Comparison of ENCODE assay signal across 1 cellular context in the genomic region with DNA sequence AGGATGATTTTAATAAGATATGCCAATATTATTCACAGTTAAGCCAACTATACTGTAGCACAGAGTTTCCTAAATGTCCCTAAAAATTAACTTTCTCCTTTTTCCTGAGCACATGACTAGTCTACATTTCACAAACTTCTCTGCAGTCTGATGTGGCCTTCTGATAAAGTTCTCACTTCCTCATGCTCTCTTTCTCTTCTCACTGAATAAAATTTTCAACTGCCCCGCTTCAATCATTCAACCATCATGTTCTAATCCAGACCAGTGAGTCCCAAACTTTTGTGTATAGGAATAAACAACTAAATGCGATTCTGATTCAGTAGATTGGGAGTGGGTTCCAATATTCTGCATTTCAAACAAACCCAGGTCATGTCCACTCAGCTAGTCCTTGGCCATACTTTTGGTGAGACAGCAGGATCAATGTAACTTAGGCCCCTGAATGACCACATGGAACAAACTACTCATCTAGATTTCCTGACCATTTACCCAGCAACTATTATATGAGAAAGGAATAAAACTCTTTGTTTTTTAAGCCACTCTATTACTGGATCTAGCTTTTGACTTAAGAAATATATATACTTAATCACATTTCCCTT.
TF ChIP-seq lines count a peak whose summit lies in the region.

No MANE protein-coding gene starts in this region.

TF ChIP-seq in WTC11, 78 proteins besides CTCF, POLR2A, EP300 and RAD21 (continued from another document):
- TF ChIP-seq, protein P1, sequence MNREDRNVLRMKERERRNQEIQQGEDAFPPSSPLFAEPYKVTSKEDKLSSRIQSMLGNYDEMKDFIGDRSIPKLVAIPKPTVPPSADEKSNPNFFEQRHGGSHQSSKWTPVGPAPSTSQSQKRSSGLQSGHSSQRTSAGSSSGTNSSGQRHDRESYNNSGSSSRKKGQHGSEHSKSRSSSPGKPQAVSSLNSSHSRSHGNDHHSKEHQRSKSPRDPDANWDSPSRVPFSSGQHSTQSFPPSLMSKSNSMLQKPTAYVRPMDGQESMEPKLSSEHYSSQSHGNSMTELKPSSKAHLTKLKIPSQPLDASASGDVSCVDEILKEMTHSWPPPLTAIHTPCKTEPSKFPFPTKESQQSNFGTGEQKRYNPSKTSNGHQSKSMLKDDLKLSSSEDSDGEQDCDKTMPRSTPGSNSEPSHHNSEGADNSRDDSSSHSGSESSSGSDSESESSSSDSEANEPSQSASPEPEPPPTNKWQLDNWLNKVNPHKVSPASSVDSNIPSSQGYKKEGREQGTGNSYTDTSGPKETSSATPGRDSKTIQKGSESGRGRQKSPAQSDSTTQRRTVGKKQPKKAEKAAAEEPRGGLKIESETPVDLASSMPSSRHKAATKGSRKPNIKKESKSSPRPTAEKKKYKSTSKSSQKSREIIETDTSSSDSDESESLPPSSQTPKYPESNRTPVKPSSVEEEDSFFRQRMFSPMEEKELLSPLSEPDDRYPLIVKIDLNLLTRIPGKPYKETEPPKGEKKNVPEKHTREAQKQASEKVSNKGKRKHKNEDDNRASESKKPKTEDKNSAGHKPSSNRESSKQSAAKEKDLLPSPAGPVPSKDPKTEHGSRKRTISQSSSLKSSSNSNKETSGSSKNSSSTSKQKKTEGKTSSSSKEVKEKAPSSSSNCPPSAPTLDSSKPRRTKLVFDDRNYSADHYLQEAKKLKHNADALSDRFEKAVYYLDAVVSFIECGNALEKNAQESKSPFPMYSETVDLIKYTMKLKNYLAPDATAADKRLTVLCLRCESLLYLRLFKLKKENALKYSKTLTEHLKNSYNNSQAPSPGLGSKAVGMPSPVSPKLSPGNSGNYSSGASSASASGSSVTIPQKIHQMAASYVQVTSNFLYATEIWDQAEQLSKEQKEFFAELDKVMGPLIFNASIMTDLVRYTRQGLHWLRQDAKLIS (CRISPR knock-in tag; IDR thresholded peaks at IDR 0.05; ENCODE audit: borderline replicate concordance) = no peak
- TF ChIP-seq NR3C1 (CRISPR knock-in tag; conservative IDR thresholded peaks at IDR 0.05; ENCODE audit: low read depth) (no peak), ZNF121 (CRISPR knock-in tag; IDR thresholded peaks at IDR 0.05) (no peak), ZNF396 (CRISPR knock-in tag; IDR thresholded peaks at IDR 0.05; ENCODE audit: borderline replicate concordance) (no peak), SMAD4 (CRISPR knock-in tag; IDR thresholded peaks at IDR 0.05) (no peak), SMAD3 (CRISPR knock-in tag; IDR thresholded peaks at IDR 0.05; ENCODE audit: borderline replicate concordance) (no peak), FOXJ3 (CRISPR knock-in tag; IDR thresholded peaks at IDR 0.05; ENCODE audit: borderline replicate concordance) (no peak), JAZF1 (CRISPR knock-in tag; IDR thresholded peaks at IDR 0.05) (no peak), IRF2 (CRISPR knock-in tag; IDR thresholded peaks at IDR 0.05; ENCODE audit: borderline replicate concordance, low read depth) (no peak), SP1 (CRISPR knock-in tag; conservative IDR thresholded peaks at IDR 0.05) (no peak), EMX1 (CRISPR knock-in tag; IDR thresholded peaks at IDR 0.05) (no peak)
- TF ChIP-seq, protein P2, sequence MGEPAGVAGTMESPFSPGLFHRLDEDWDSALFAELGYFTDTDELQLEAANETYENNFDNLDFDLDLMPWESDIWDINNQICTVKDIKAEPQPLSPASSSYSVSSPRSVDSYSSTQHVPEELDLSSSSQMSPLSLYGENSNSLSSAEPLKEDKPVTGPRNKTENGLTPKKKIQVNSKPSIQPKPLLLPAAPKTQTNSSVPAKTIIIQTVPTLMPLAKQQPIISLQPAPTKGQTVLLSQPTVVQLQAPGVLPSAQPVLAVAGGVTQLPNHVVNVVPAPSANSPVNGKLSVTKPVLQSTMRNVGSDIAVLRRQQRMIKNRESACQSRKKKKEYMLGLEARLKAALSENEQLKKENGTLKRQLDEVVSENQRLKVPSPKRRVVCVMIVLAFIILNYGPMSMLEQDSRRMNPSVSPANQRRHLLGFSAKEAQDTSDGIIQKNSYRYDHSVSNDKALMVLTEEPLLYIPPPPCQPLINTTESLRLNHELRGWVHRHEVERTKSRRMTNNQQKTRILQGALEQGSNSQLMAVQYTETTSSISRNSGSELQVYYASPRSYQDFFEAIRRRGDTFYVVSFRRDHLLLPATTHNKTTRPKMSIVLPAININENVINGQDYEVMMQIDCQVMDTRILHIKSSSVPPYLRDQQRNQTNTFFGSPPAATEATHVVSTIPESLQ (CRISPR knock-in tag; IDR thresholded peaks at IDR 0.05) = no peak
- TF ChIP-seq, protein P3, sequence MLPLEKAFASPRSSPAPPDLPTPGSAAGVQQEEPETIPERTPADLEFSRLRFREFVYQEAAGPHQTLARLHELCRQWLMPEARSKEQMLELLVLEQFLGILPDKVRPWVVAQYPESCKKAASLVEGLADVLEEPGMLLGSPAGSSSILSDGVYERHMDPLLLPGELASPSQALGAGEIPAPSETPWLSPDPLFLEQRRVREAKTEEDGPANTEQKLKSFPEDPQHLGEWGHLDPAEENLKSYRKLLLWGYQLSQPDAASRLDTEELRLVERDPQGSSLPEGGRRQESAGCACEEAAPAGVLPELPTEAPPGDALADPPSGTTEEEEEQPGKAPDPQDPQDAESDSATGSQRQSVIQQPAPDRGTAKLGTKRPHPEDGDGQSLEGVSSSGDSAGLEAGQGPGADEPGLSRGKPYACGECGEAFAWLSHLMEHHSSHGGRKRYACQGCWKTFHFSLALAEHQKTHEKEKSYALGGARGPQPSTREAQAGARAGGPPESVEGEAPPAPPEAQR (CRISPR knock-in tag; IDR thresholded peaks at IDR 0.05) = no peak
- TF ChIP-seq, protein P4, sequence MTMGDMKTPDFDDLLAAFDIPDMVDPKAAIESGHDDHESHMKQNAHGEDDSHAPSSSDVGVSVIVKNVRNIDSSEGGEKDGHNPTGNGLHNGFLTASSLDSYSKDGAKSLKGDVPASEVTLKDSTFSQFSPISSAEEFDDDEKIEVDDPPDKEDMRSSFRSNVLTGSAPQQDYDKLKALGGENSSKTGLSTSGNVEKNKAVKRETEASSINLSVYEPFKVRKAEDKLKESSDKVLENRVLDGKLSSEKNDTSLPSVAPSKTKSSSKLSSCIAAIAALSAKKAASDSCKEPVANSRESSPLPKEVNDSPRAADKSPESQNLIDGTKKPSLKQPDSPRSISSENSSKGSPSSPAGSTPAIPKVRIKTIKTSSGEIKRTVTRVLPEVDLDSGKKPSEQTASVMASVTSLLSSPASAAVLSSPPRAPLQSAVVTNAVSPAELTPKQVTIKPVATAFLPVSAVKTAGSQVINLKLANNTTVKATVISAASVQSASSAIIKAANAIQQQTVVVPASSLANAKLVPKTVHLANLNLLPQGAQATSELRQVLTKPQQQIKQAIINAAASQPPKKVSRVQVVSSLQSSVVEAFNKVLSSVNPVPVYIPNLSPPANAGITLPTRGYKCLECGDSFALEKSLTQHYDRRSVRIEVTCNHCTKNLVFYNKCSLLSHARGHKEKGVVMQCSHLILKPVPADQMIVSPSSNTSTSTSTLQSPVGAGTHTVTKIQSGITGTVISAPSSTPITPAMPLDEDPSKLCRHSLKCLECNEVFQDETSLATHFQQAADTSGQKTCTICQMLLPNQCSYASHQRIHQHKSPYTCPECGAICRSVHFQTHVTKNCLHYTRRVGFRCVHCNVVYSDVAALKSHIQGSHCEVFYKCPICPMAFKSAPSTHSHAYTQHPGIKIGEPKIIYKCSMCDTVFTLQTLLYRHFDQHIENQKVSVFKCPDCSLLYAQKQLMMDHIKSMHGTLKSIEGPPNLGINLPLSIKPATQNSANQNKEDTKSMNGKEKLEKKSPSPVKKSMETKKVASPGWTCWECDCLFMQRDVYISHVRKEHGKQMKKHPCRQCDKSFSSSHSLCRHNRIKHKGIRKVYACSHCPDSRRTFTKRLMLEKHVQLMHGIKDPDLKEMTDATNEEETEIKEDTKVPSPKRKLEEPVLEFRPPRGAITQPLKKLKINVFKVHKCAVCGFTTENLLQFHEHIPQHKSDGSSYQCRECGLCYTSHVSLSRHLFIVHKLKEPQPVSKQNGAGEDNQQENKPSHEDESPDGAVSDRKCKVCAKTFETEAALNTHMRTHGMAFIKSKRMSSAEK (CRISPR knock-in tag; IDR thresholded peaks at IDR 0.05; ENCODE audit: borderline replicate concordance) = no peak
- TF ChIP-seq, protein P5, sequence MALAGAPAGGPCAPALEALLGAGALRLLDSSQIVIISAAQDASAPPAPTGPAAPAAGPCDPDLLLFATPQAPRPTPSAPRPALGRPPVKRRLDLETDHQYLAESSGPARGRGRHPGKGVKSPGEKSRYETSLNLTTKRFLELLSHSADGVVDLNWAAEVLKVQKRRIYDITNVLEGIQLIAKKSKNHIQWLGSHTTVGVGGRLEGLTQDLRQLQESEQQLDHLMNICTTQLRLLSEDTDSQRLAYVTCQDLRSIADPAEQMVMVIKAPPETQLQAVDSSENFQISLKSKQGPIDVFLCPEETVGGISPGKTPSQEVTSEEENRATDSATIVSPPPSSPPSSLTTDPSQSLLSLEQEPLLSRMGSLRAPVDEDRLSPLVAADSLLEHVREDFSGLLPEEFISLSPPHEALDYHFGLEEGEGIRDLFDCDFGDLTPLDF (CRISPR knock-in tag; IDR thresholded peaks at IDR 0.05) = no peak
